Comparison of ENCODE assay signal across 9 cellular contexts in the genomic region with DNA sequence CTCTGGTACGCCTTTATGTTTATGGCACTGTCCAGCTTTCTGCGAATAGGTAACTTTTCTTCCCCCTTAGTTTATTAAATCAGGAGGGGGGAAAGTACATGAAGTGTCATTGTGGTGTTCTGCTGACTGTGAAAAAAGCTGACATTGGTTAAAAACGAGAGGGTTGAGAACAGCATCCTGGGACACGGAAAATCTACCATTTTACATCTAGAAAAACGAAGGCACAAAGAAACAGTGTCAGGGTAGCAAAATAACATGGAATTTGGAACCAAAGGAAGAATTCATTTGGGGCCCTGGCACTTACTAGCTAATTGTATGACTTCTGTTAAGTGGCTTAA. TPM values are rescaled to one million over a fixed set of nuclear protein-coding genes. Genes with fewer than 3 reads are reported as not detected.
DNase-seq lines count a peak whose midpoint lies in the region; ATAC-seq, FAIRE-seq and TF ChIP-seq lines count a peak whose summit lies in the region.
"Had no signal": no experiment of that assay in that cellular context is flagged by ENCODE, and none has a peak within 500 bp of the region (broad histone marks: within the 10 kb centered on the region; RNA-seq: fewer than 3 reads in every experiment).

No MANE protein-coding gene starts in this region.

- dilution Hi-C loops in keratinocyte (cut with MboI; ENCODE audit: extremely low pct_ligation_motif_present, low sequenced_read_pairs): no loop called here

- peaks cover 10% of the 10 kb centered on the region for H3K27me3 ChIP-seq in keratinocyte (ENCODE audit: control insufficient read depth, extremely low read depth, insufficient read depth, low read length)
- H3K27me3 ChIP-seq in subcutaneous abdominal adipose tissue (ENCODE audit: control insufficient read depth in 5 of 5, insufficient read depth in 4 of 5, low read length in 5 of 5): peaks cover 0 to 11% (median 9%) of the 10 kb centered on the region in 5 donors

- no peaks in the 10 kb centered on the region for H3K36me3 ChIP-seq in keratinocyte (ENCODE audit: control insufficient read depth in 2 of 2, extremely low read depth in 1 of 2, insufficient read depth in 2 of 2, low read length in 2 of 2)
- no peaks in the 10 kb centered on the region for H3K36me3 ChIP-seq in subcutaneous abdominal adipose tissue (ENCODE audit: control insufficient read depth in 5 of 5, insufficient read depth in 5 of 5, low read length in 5 of 5)

- H3K27ac Mint-ChIP-seq in T-helper 1 cell treated with Interleukin-12 subunit alpha and Interleukin-12 subunit beta and Interleukin-4 antibody, amounts not matched to agents 30 μg/mL and 1 μg/mL, for 36 hours: no peak overlapping the region
- H3K27ac Mint-ChIP-seq in activated T-helper 1 cell treated with anti-CD3 and anti-CD28 coated beads, Interleukin-12 subunit alpha, Interleukin-12 subunit beta, Interleukin-2, Interleukin-4 antibody, amounts not matched to agents 30 ng/mL and 10 ng/mL and 1 ng/mL, durations not matched to agents 14 hours and 24 hours and 36 hours: no peak overlapping the region

- peak overlapping the region in 1 of 3 experiments; percentile 23 for H3K4me3 ChIP-seq in keratinocyte (ENCODE audit: control insufficient read depth in 2 of 3, extremely low read depth in 1 of 3, insufficient read depth in 2 of 3, low read depth in 1 of 3, low read length in 3 of 3)
- H3K4me3 ChIP-seq in subcutaneous abdominal adipose tissue (ENCODE audit: low read depth in 1 of 5, low read length in 5 of 5): peak overlapping the region; percentile 39 to 91 (median 78)

- TF ChIP-seq CTCF in keratinocyte (optimal IDR thresholded peaks at IDR 0.05 in 1 of 3, IDR thresholded peaks at IDR 0.05 in 1 of 3, conservative IDR thresholded peaks at IDR 0.05 in 1 of 3; ENCODE audit: extremely low read depth in 1 of 3, insufficient read depth in 2 of 3, low read length in 3 of 3): no peak

- no peaks in the 10 kb centered on the region for H3K79me2 ChIP-seq in keratinocyte (ENCODE audit: control insufficient read depth, insufficient read depth, low read length)

- H3K4me3 Mint-ChIP-seq in T-helper 1 cell treated with Interleukin-12 subunit alpha and Interleukin-12 subunit beta and Interleukin-4 antibody, amounts not matched to agents 30 μg/mL and 1 μg/mL, for 36 hours: peak overlapping the region; percentile 59
- peak overlapping the region; percentile 67 for H3K4me3 Mint-ChIP-seq in activated T-helper 1 cell treated with anti-CD3 and anti-CD28 coated beads, Interleukin-12 subunit alpha, Interleukin-12 subunit beta, Interleukin-2, Interleukin-4 antibody, amounts not matched to agents 30 ng/mL and 10 ng/mL and 1 ng/mL, durations not matched to agents 14 hours and 24 hours and 36 hours

- H3K27ac ChIP-seq in keratinocyte (ENCODE audit: control insufficient read depth, insufficient read depth, low read length) (no peak overlapping the region), subcutaneous abdominal adipose tissue (ENCODE audit: low read depth, low read length) (no peak overlapping the region)

- H3K27me3 Mint-ChIP-seq in T-helper 1 cell treated with Interleukin-12 subunit alpha and Interleukin-12 subunit beta and Interleukin-4 antibody, amounts not matched to agents 30 μg/mL and 1 μg/mL, for 36 hours (ENCODE audit: low read depth): peaks cover 11% of the 10 kb centered on the region
- H3K27me3 Mint-ChIP-seq in activated T-helper 1 cell treated with anti-CD3 and anti-CD28 coated beads, Interleukin-12 subunit alpha, Interleukin-12 subunit beta, Interleukin-2, Interleukin-4 antibody, amounts not matched to agents 30 ng/mL and 10 ng/mL and 1 ng/mL, durations not matched to agents 14 hours and 24 hours and 36 hours (ENCODE audit: insufficient read depth): peaks cover 12% of the 10 kb centered on the region

- no peaks in the 10 kb centered on the region for H3K4me1 ChIP-seq in keratinocyte (ENCODE audit: control insufficient read depth, extremely low read depth, insufficient read depth, low read length)
- H3K4me1 ChIP-seq in subcutaneous abdominal adipose tissue (ENCODE audit: control insufficient read depth in 5 of 5, insufficient read depth in 5 of 5, low read length in 5 of 5): peaks cover 0 to 18% (median 13%) of the 10 kb centered on the region in 5 donors

- peaks cover 12% of the 10 kb centered on the region for H3K4me1 Mint-ChIP-seq in T-helper 1 cell treated with Interleukin-12 subunit alpha and Interleukin-12 subunit beta and Interleukin-4 antibody, amounts not matched to agents 30 μg/mL and 1 μg/mL, for 36 hours (ENCODE audit: low read depth)
- H3K4me1 Mint-ChIP-seq in activated T-helper 1 cell treated with anti-CD3 and anti-CD28 coated beads, Interleukin-12 subunit alpha, Interleukin-12 subunit beta, Interleukin-2, Interleukin-4 antibody, amounts not matched to agents 30 ng/mL and 10 ng/mL and 1 ng/mL, durations not matched to agents 14 hours and 24 hours and 36 hours (ENCODE audit: low read depth): peaks cover 18% of the 10 kb centered on the region

- no peak overlapping the region for H2AFZ ChIP-seq in keratinocyte (ENCODE audit: control insufficient read depth, low read length)

- ATAC-seq in HG03521 (IDR thresholded peaks at IDR 0.05; ENCODE audit: unreplicated experiment): no peak

- H3K36me3 Mint-ChIP-seq in T-helper 1 cell treated with Interleukin-12 subunit alpha and Interleukin-12 subunit beta and Interleukin-4 antibody, amounts not matched to agents 30 μg/mL and 1 μg/mL, for 36 hours (ENCODE audit: low read depth): no peaks in the 10 kb centered on the region
- H3K36me3 Mint-ChIP-seq in activated T-helper 1 cell treated with anti-CD3 and anti-CD28 coated beads, Interleukin-12 subunit alpha, Interleukin-12 subunit beta, Interleukin-2, Interleukin-4 antibody, amounts not matched to agents 30 ng/mL and 10 ng/mL and 1 ng/mL, durations not matched to agents 14 hours and 24 hours and 36 hours (ENCODE audit: low read depth): no peaks in the 10 kb centered on the region

- peak overlapping the region; percentile 49 for H3K4me2 ChIP-seq in keratinocyte (ENCODE audit: control insufficient read depth, extremely low read depth, insufficient read depth, low read depth, low read length)

- no peaks in the 10 kb centered on the region for H3K9me3 ChIP-seq in keratinocyte (ENCODE audit: control insufficient read depth, low read depth, low read length)
- no peaks in the 10 kb centered on the region for H3K9me3 ChIP-seq in subcutaneous abdominal adipose tissue (ENCODE audit: control insufficient read depth in 5 of 5, low read length in 5 of 5)

- intact Hi-C loops in activated T-helper 1 cell treated with anti-CD3 and anti-CD28 coated beads, Interleukin-12 subunit alpha, Interleukin-12 subunit beta, Interleukin-2, Interleukin-4 antibody, amounts not matched to agents 30 ng/mL and 10 ng/mL and 1 ng/mL, durations not matched to agents 14 hours and 24 hours and 36 hours (cut with micrococcal nuclease): loop anchor here (1.0 to 5.0 kb wide), 3 partner anchors 10 to 1159 kb away; partner anchors contain the start of genes ALG13 and LHFPL1

- no peak for FAIRE-seq in keratinocyte (lab: Jason Lieb, UNC)
- FAIRE-seq: TTC549 had no signal

- no peaks in the 10 kb centered on the region for H3K9me3 Mint-ChIP-seq in T-helper 1 cell treated with Interleukin-12 subunit alpha and Interleukin-12 subunit beta and Interleukin-4 antibody, amounts not matched to agents 30 μg/mL and 1 μg/mL, for 36 hours
- H3K9me3 Mint-ChIP-seq in activated T-helper 1 cell treated with anti-CD3 and anti-CD28 coated beads, Interleukin-12 subunit alpha, Interleukin-12 subunit beta, Interleukin-2, Interleukin-4 antibody, amounts not matched to agents 30 ng/mL and 10 ng/mL and 1 ng/mL, durations not matched to agents 14 hours and 24 hours and 36 hours: no peaks in the 10 kb centered on the region

- H3K9ac ChIP-seq in keratinocyte (ENCODE audit: control insufficient read depth, extremely low read depth, insufficient read depth, low read length): no peak overlapping the region
- H3K9ac ChIP-seq in subcutaneous abdominal adipose tissue (ENCODE audit: low read length in 5 of 5): peak overlapping the region in 2 of 5 donors; percentile 38 to 48

- no peaks in the 10 kb centered on the region for H4K20me1 ChIP-seq in keratinocyte (ENCODE audit: control insufficient read depth, extremely low read depth, insufficient read depth, low read length)

- H3K9me1 ChIP-seq in keratinocyte (ENCODE audit: control insufficient read depth, extremely low read depth, insufficient read depth, low read length): no peaks in the 10 kb centered on the region

- DNase-seq in T-helper 1 cell (no peak), keratinocyte (ENCODE audit: low read depth, low spot score) (no peak), AG20443 (ENCODE audit: low spot score) (no peak), NCI-H1048 (lab: John Stamatoyannopoulos, UW) (no peak)
- DNase-seq in activated T-helper 1 cell treated with anti-CD3 and anti-CD28 coated beads, Interleukin-12 subunit alpha, Interleukin-12 subunit beta, Interleukin-2, Interleukin-4 antibody, amounts not matched to agents 30 ng/mL and 10 ng/mL and 1 ng/mL, durations not matched to agents 14 hours and 24 hours and 36 hours (ENCODE audit: low spot score): no peak

RNA-seq across cellular contexts. Expression of gene AMOT, which starts 1.2 kb away (rescaled TPM):
- 1.3 and 1.9 TPM in 2 replicates for total RNA-seq in activated T-helper 1 cell treated with anti-CD3 and anti-CD28 coated beads, Interleukin-12 subunit alpha, Interleukin-12 subunit beta, Interleukin-2, Interleukin-4 antibody, amounts not matched to agents 30 ng/mL and 10 ng/mL and 1 ng/mL, durations not matched to agents 14 hours and 24 hours and 36 hours
- polyA plus RNA-seq in keratinocyte: 0.21 to 1.4 TPM (median 0.33 TPM) in 3 replicates
- 1.1 TPM for polyA plus RNA-seq in keratinocyte (2011; ENCODE audit: low read depth)
- polyA plus RNA-seq in keratinocyte (2011; cell fraction: cytosol; rRNA removed): 0.41 and 0.47 TPM in 2 replicates
- 1.1 and 1.2 TPM in 2 replicates for polyA plus RNA-seq in keratinocyte (2011; cell fraction: nucleus; rRNA removed)
- 0.25 and 1.4 TPM in 2 replicates for polyA plus RNA-seq in keratinocyte (2012; ENCODE audit: low replicate concordance)
- polyA minus RNA-seq in keratinocyte: 0.79 to 2.4 TPM (median 1.1 TPM) in 3 replicates
- 0.96 TPM for polyA minus RNA-seq in keratinocyte (2011; cell fraction: cytosol; rRNA and poly(A)+ RNA removed)
- polyA minus RNA-seq in keratinocyte (2011; cell fraction: nucleus; rRNA and poly(A)+ RNA removed): 1.8 and 4.2 TPM in 2 replicates
